Comparison of ENCODE assay signal across 8 cellular contexts in the genomic region with DNA sequence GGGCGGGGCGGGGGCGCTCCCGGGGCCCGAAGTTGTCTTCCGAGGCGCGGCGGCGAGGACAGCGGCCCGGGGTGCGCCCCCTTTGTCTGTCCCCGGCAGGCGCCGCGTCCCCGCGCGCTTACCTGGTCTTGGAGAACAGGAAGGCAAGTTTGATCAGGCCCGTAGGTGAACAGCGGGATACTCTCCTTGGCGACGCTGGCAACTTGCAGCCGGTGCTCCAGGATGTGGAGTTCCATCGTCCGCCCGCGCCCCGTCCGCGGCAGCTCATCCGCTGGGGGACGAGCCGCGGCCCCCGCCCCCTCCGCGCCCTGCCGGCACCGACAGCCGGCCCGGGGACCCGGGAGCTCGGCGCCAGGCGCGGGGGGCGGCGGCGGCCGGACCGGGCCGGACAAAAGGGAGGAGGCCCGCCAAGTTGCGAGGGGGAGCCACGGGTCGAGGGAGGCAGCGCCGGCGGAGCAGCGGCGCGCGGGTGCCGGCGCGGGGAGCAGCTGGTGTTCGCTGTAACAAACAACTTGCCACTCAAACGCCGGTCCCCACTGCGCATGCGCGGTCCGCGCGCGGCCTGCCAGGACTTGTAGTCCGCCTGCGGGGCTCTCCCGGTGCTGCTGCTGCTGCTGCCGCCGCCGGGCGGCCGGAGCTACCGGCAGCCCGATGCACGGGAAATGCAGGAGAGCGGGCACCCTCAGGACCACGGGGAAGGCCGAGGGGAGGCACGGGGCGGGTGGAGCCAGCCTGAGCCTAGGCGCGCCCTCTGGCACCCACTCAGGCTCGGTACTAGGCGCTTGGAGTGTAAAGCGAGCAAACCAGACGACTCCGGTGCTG. TPM values are rescaled to one million over a fixed set of nuclear protein-coding genes. Genes with fewer than 3 reads are reported as not detected.
DNase-seq lines count a peak whose midpoint lies in the region; ATAC-seq and TF ChIP-seq lines count a peak whose summit lies in the region.

No MANE protein-coding gene starts in this region.

- H2AFZ ChIP-seq in osteoblast (ENCODE audit: low read length): peak overlapping the region; percentile 82

- peak overlapping the region in 1 of 2 donors; percentile 60 for H3K27ac Mint-ChIP-seq in activated naive CD4-positive, alpha-beta T cell treated with anti-CD3 and anti-CD28 coated beads, Interleukin-2, amount 50 U/mL, for 72 hours
- no peak overlapping the region for H3K27ac Mint-ChIP-seq in glutamatergic neuron (ENCODE audit: unreplicated experiment)

- H3K9me3 Mint-ChIP-seq in activated naive CD4-positive, alpha-beta T cell treated with anti-CD3 and anti-CD28 coated beads, Interleukin-2, amount 50 U/mL, for 72 hours: no peaks in the 10 kb centered on the region
- H3K9me3 Mint-ChIP-seq in glutamatergic neuron (ENCODE audit: unreplicated experiment): peaks cover 10% of the 10 kb centered on the region

- H3K4me3 Mint-ChIP-seq in glutamatergic neuron (ENCODE audit: unreplicated experiment): peak overlapping the region; percentile 77

- H3K9me3 ChIP-seq in SK-N-MC (ENCODE audit: low read depth, low read length) (no peaks in the 10 kb centered on the region), osteoblast (ENCODE audit: low read depth, low read length) (no peaks in the 10 kb centered on the region), thoracic aorta (no peaks in the 10 kb centered on the region)

- H3K27ac ChIP-seq in SK-N-MC: no peak overlapping the region
- H3K27ac ChIP-seq in osteoblast (ENCODE audit: low read depth, low read length): no peak overlapping the region
- peak overlapping the region in 1 of 2 donors; percentile 43 for H3K27ac ChIP-seq in thoracic aorta

- peaks cover 6% of the 10 kb centered on the region for H3K4me1 ChIP-seq in osteoblast (ENCODE audit: insufficient read depth, low read length)
- peaks cover 0 to 4% of the 10 kb centered on the region in 2 donors for H3K4me1 ChIP-seq in thoracic aorta (ENCODE audit: control insufficient read depth in 1 of 2, low read depth in 2 of 2)

- ATAC-seq in activated naive CD4-positive, alpha-beta T cell treated with anti-CD3 and anti-CD28 coated beads, Interleukin-2, amount 50 U/mL, for 72 hours: peak; percentile 93 to 95
- ATAC-seq in thoracic aorta (ENCODE audit: insufficient number of reproducible peaks, low FRiP score, low read depth): peak; percentile 62

- peak; percentile 13 for TF ChIP-seq CTCF in HFF-Myc (IDR thresholded peaks at IDR 0.05; ENCODE audit: low read depth, low read length, missing control alignments)
- TF ChIP-seq CTCF in glutamatergic neuron (IDR thresholded peaks at IDR 0.05; ENCODE audit: partially characterized antibody, unreplicated experiment): no peak
- TF ChIP-seq CTCF in osteoblast (IDR thresholded peaks at IDR 0.05; ENCODE audit: extremely low read depth, low read depth, low read length): no peak
- TF ChIP-seq CTCF in thoracic aorta (IDR thresholded peaks at IDR 0.05): peak; percentile 51

- no peaks in the 10 kb centered on the region for H3K27me3 ChIP-seq in osteoblast (ENCODE audit: insufficient read depth, low read length)
- no peaks in the 10 kb centered on the region for H3K27me3 ChIP-seq in thoracic aorta (replicated peaks; ENCODE audit: insufficient read depth)

- H3K36me3 ChIP-seq in SK-N-MC (ENCODE audit: insufficient read depth, low read length): no peaks in the 10 kb centered on the region
- H3K36me3 ChIP-seq in osteoblast (ENCODE audit: insufficient read depth, low read length): no peaks in the 10 kb centered on the region
- H3K36me3 ChIP-seq in thoracic aorta: no peaks in the 10 kb centered on the region

- peaks cover 9% of the 10 kb centered on the region for H3K79me2 ChIP-seq in osteoblast (ENCODE audit: insufficient read depth, low read length)

- peaks cover 3% of the 10 kb centered on the region for H3K4me1 Mint-ChIP-seq in glutamatergic neuron (ENCODE audit: low read depth, unreplicated experiment)

- H3K4me3 ChIP-seq in GM08714 (ENCODE audit: low read length) (peak overlapping the region; percentile 69), HFF-Myc (replicated peaks; ENCODE audit: low read depth, low read length) (peak overlapping the region; percentile 48), SK-N-MC (peak overlapping the region; percentile 80), osteoblast (ENCODE audit: insufficient read depth, low read length) (peak overlapping the region; percentile 74), thoracic aorta (peak overlapping the region; percentile 82)

- peaks cover 10% of the 10 kb centered on the region for H3K27me3 Mint-ChIP-seq in glutamatergic neuron (ENCODE audit: unreplicated experiment)

- H4K20me1 ChIP-seq in osteoblast (ENCODE audit: insufficient read depth, low read length): peaks cover 19% of the 10 kb centered on the region

- H3K9ac ChIP-seq in SK-N-MC (ENCODE audit: insufficient read length): peak overlapping the region; percentile 51

- peak overlapping the region; percentile 72 for H3K4me2 ChIP-seq in osteoblast (ENCODE audit: insufficient read depth, low read length)

- no peaks in the 10 kb centered on the region for H3K36me3 Mint-ChIP-seq in activated naive CD4-positive, alpha-beta T cell treated with anti-CD3 and anti-CD28 coated beads, Interleukin-2, amount 50 U/mL, for 72 hours
- no peaks in the 10 kb centered on the region for H3K36me3 Mint-ChIP-seq in glutamatergic neuron (ENCODE audit: unreplicated experiment)

- DNase-seq in HFF-Myc (ENCODE audit: extremely low read depth, low read depth) (peak; percentile 70), NAMALWA (ENCODE audit: low spot score) (peak; percentile 99), SK-N-MC (ENCODE audit: low read depth, low spot score) (peak; percentile 57), glutamatergic neuron (peak; percentile 100), osteoblast (ENCODE audit: insufficient read length, low spot score, missing footprints) (peak; percentile 98), thoracic aorta (ENCODE audit: low spot score) (peak; percentile 93)
- peak; percentile 97 to 99 for DNase-seq in activated naive CD4-positive, alpha-beta T cell treated with anti-CD3 and anti-CD28 coated beads, Interleukin-2, amount 50 U/mL, for 72 hours (ENCODE audit: low spot score in 2 of 2)

RNA-seq across cellular contexts. Expression of a gene that starts 35.6 kb away (rescaled TPM):
- not detected for total RNA-seq in activated naive CD4-positive, alpha-beta T cell treated with anti-CD3 and anti-CD28 coated beads, Interleukin-2, amount 50 U/mL, for 72 hours
- total RNA-seq in glutamatergic neuron (ENCODE audit: unreplicated experiment) (not detected), osteoblast (under 0.01 TPM in 1 of 2 replicates, not detected in the other), thoracic aorta (not detected)

RNA-seq across cellular contexts. Expression of a gene that starts 52.2 kb away (rescaled TPM):
- 10 to 100 TPM; 20.8 to 30.6 TPM for total RNA-seq in activated naive CD4-positive, alpha-beta T cell treated with anti-CD3 and anti-CD28 coated beads, Interleukin-2, amount 50 U/mL, for 72 hours
- total RNA-seq in glutamatergic neuron (ENCODE audit: unreplicated experiment): not detected
- total RNA-seq in osteoblast: not detected in 2 replicates
- total RNA-seq in thoracic aorta: under 1 TPM in 1 of 2 donors, not detected in 1; 0.78 TPM

Comparison
In these comparisons a context has a peak if more than half of its experiments do, and no peak if none do; other contexts are left out.
1. CTCF ChIP-seq: peak in HFF-Myc (single experiment) and thoracic aorta (single experiment); none in glutamatergic neuron (single experiment) and osteoblast (single experiment).
2. RNA of a gene that starts 52.2 kb away (total RNA-seq): 20.8 to 30.6 TPM in activated naive CD4-positive, alpha-beta T cell treated with anti-CD3 and anti-CD28 coated beads, Interleukin-2, amount 50 U/mL, for 72 hours; 0.78 TPM in thoracic aorta, not detected in glutamatergic neuron (single experiment) and not detected in osteoblast; every median in the first group is over 10 times any median in the second.
3. Peak in every context shown above with its lines, with median percentiles within 50 percentile points of each other: H3K4me3 ChIP-seq and DNase-seq.